ENCODE assay signal across 8 cellular contexts in genomic region chr1:226690460-226690982, GRCh38. TPM values are rescaled to one million over a fixed set of nuclear protein-coding genes. Genes with fewer than 3 reads are reported as not detected.
DNase-seq lines count a peak whose midpoint lies in the region; ATAC-seq, FAIRE-seq and TF ChIP-seq lines count a peak whose summit lies in the region.

No MANE protein-coding gene starts in this region.

- no peaks in the 10 kb centered on the region for H3K79me1 ChIP-seq in H1 (ENCODE audit: low read depth, low read length)

- H3K9me3 ChIP-seq in H1 (ENCODE audit: insufficient read depth in 2 of 2, low read depth in 1 of 2, low read length in 1 of 2) (no peaks in the 10 kb centered on the region), skeletal muscle tissue (ENCODE audit: control insufficient read depth in 3 of 3, low read length in 3 of 3) (no peaks in the 10 kb centered on the region)

- TF ChIP-seq RAD21 in H1 (IDR thresholded peaks at IDR 0.05 in 1 of 2, conservative IDR thresholded peaks at IDR 0.05 in 1 of 2; ENCODE audit: low read depth in 2 of 2, low read length in 2 of 2) = no peak

- H4K8ac ChIP-seq in H1 (ENCODE audit: extremely low read depth, insufficient read depth, low read length) = no peak overlapping the region

- no peaks in the 10 kb centered on the region for H3K27me3 Mint-ChIP-seq in T-helper 1 cell treated with Interleukin-12 subunit alpha and Interleukin-12 subunit beta and Interleukin-4 antibody, amounts not matched to agents 30 μg/mL and 1 μg/mL, for 36 hours (ENCODE audit: low read depth)

- peak overlapping the region; percentile 73 for H3K4me3 Mint-ChIP-seq in T-helper 1 cell treated with Interleukin-12 subunit alpha and Interleukin-12 subunit beta and Interleukin-4 antibody, amounts not matched to agents 30 μg/mL and 1 μg/mL, for 36 hours

- H3K27me3 ChIP-seq in H1 (replicated peaks in 1 of 4; ENCODE audit: control insufficient read depth in 3 of 4, extremely low read depth in 1 of 4, insufficient read depth in 3 of 4, low read length in 3 of 4) (no peaks in the 10 kb centered on the region), skeletal muscle tissue (ENCODE audit: control insufficient read depth in 3 of 3, insufficient read depth in 3 of 3, low read length in 3 of 3) (no peaks in the 10 kb centered on the region)

- H3K23ac ChIP-seq in H1 (ENCODE audit: insufficient read length) = no peak overlapping the region

- H3K4me1 ChIP-seq in H1 (replicated peaks in 1 of 4; ENCODE audit: control insufficient read depth in 3 of 4, insufficient read depth in 4 of 4, low read length in 3 of 4) (peaks cover 2 to 9% (median 5%) of the 10 kb centered on the region in 4 experiments), skeletal muscle tissue (ENCODE audit: control insufficient read depth in 3 of 3, insufficient read depth in 3 of 3, low read length in 3 of 3) (peaks cover 67 to 72% (median 71%) of the 10 kb centered on the region in 3 donors)

- H3K4ac ChIP-seq in H1 (replicated peaks; ENCODE audit: insufficient read length, low read depth, low read length) = no peak overlapping the region

- H2AFZ ChIP-seq in H1 (ENCODE audit: low read length) = no peak overlapping the region

- peaks cover 74% of the 10 kb centered on the region for H3K4me1 Mint-ChIP-seq in T-helper 1 cell treated with Interleukin-12 subunit alpha and Interleukin-12 subunit beta and Interleukin-4 antibody, amounts not matched to agents 30 μg/mL and 1 μg/mL, for 36 hours (ENCODE audit: low read depth)

- no peak overlapping the region for H4K5ac ChIP-seq in H1 (ENCODE audit: insufficient read length, low read depth, low read length)

- TF ChIP-seq POLR2A in H1 (IDR thresholded peaks at IDR 0.05; ENCODE audit: control extremely low read depth in 1 of 2, low read depth in 2 of 2, low read length in 2 of 2) = no peak

- H3K9me3 Mint-ChIP-seq in T-helper 1 cell treated with Interleukin-12 subunit alpha and Interleukin-12 subunit beta and Interleukin-4 antibody, amounts not matched to agents 30 μg/mL and 1 μg/mL, for 36 hours = no peaks in the 10 kb centered on the region

- no peak overlapping the region for H2BK12ac ChIP-seq in H1 (ENCODE audit: low read depth, low read length)

- no peak overlapping the region for H2BK5ac ChIP-seq in H1 (ENCODE audit: low read depth, low read length)

- peaks cover 24% of the 10 kb centered on the region for H3K36me3 Mint-ChIP-seq in T-helper 1 cell treated with Interleukin-12 subunit alpha and Interleukin-12 subunit beta and Interleukin-4 antibody, amounts not matched to agents 30 μg/mL and 1 μg/mL, for 36 hours (ENCODE audit: low read depth)

- no peak overlapping the region for H3K14ac ChIP-seq in H1 (ENCODE audit: insufficient read length)

- CTCF ChIA-PET in H1 (lab: Charles Lee; ENCODE audit: partially characterized antibody) = no interaction called here

- H4K20me1 ChIP-seq in H1 (replicated peaks in 1 of 2; ENCODE audit: control insufficient read depth in 1 of 2, insufficient read depth in 2 of 2, low read length in 2 of 2) = no peaks in the 10 kb centered on the region

- peak overlapping the region; percentile 93 for H3K27ac Mint-ChIP-seq in T-helper 1 cell treated with Interleukin-12 subunit alpha and Interleukin-12 subunit beta and Interleukin-4 antibody, amounts not matched to agents 30 μg/mL and 1 μg/mL, for 36 hours

- H3K4me3 ChIP-seq in LNCaP clone FGC (ENCODE audit: low read depth, low read length) (no peak overlapping the region), H1 (ENCODE audit: extremely low read depth in 1 of 4, insufficient read depth in 2 of 4, low read depth in 3 of 4, low read length in 4 of 4) (no peak overlapping the region), skeletal muscle tissue (ENCODE audit: low read length in 3 of 3) (no peak overlapping the region)

- POLR2A ChIA-PET in H1 (lab: Charles Lee; ENCODE audit: partially characterized antibody) = no interaction called here

- H3K9ac ChIP-seq in H1 (replicated peaks in 1 of 4; ENCODE audit: extremely low read depth in 1 of 4, low read depth in 3 of 4, low read length in 3 of 4) (no peak overlapping the region), skeletal muscle tissue (ENCODE audit: low read depth in 1 of 3, low read length in 3 of 3) (no peak overlapping the region)

- TF ChIP-seq CTCF in LNCaP clone FGC (IDR thresholded peaks at IDR 0.05; ENCODE audit: control insufficient read depth, extremely low read depth, insufficient read depth) = no peak
- no peak for TF ChIP-seq CTCF in H1 (IDR thresholded peaks at IDR 0.05; ENCODE audit: control extremely low read depth in 1 of 3, insufficient read depth in 1 of 3, low read depth in 1 of 3, low read length in 3 of 3)

- no peaks in the 10 kb centered on the region for H3K36me3 ChIP-seq in H1 (ENCODE audit: control insufficient read depth in 2 of 4, insufficient read depth in 4 of 4, low read length in 3 of 4)
- no peaks in the 10 kb centered on the region for H3K36me3 ChIP-seq in skeletal muscle tissue (ENCODE audit: control insufficient read depth in 3 of 3, insufficient read depth in 3 of 3, low read length in 3 of 3)

- no peaks in the 10 kb centered on the region for H3K23me2 ChIP-seq in H1 (ENCODE audit: low read depth, low read length)

- no peak overlapping the region for H3K56ac ChIP-seq in H1 (replicated peaks; ENCODE audit: insufficient read length, low read depth, low read length)

- H3K79me2 ChIP-seq in H1 (ENCODE audit: control insufficient read depth in 1 of 2, insufficient read depth in 2 of 2, low read length in 2 of 2) = no peaks in the 10 kb centered on the region

- H2BK15ac ChIP-seq in H1 (ENCODE audit: low read length) = no peak overlapping the region

- no peak for ATAC-seq in GM18520 (IDR thresholded peaks at IDR 0.05; ENCODE audit: unreplicated experiment)
- ATAC-seq in GM21528 (IDR thresholded peaks at IDR 0.05; ENCODE audit: low FRiP score, unreplicated experiment) = no peak

- H3K18ac ChIP-seq in H1 (ENCODE audit: extremely low read depth, low read length) = no peak overlapping the region

- 87% methylated on average over 8 of the region's 8 CpGs; no CpG with 5 or more reads in 1 of the 2 experiments for WGBS in H1 (ENCODE audit: extremely low coverage in 1 of 2, insufficient coverage in 1 of 2, insufficient read length in 1 of 2, insufficient replicate concordance in 2 of 2, low coverage in 1 of 2, low lambda C conversion rate in 2 of 2, missing lambda C conversion rate in 1 of 2), 2 experiments

- no peak overlapping the region for H3K4me2 ChIP-seq in H1 (ENCODE audit: insufficient read depth in 1 of 2, low read depth in 2 of 2, low read length in 2 of 2)

- no peak for TF ChIP-seq EP300 in H1 (IDR thresholded peaks at IDR 0.05; ENCODE audit: borderline replicate concordance in 1 of 2, low read depth in 2 of 2, low read length in 2 of 2)

- no peak overlapping the region for H4K91ac ChIP-seq in H1 (replicated peaks; ENCODE audit: insufficient read length, low read length)

- FAIRE-seq in H1 (lab: Jason Lieb, UNC) = no peak

- no peak overlapping the region for H2BK20ac ChIP-seq in H1 (ENCODE audit: low read length)

- H2BK120ac ChIP-seq in H1 (replicated peaks; ENCODE audit: low read depth, low read length) = no peak overlapping the region

- peak overlapping the region; percentile 47; the same call in 1 of the 2 replicates for H2AK5ac ChIP-seq in H1 (ENCODE audit: low read depth, low read length)

- peak; percentile 33 for DNase-seq in LNCaP clone FGC (ENCODE audit: low read depth)
- no peak for DNase-seq in H1 (ENCODE audit: low read depth in 1 of 2, low spot score in 2 of 2)
- DNase-seq in hepatic stellate cell (ENCODE audit: low spot score) = no peak
- DNase-seq in NCI-H226 = no peak

- H3K27ac ChIP-seq in H1 (ENCODE audit: low read depth, low read length) (no peak overlapping the region), skeletal muscle tissue (ENCODE audit: low read depth, low read length) (peak overlapping the region; percentile 9)

TF ChIP-seq in H1, 55 proteins besides CTCF, POLR2A, EP300 and RAD21:
- no peak for TF ChIP-seq SP2 (IDR thresholded peaks at IDR 0.05; ENCODE audit: low read length)

RNA-seq across cellular contexts. Expression of gene ITPKB, which starts 48.6 kb away (rescaled TPM):
- 4.2 and 4.8 TPM in 2 replicates for total RNA-seq in H1 (2021; fragmentation: NEBNext Ultra II Directional; extraction: Animal tissue kit (Norgen Biotek cat#: 25700))
- polyA plus RNA-seq in H1 (2011; rRNA removed) = 1.7 and 2.0 TPM in 2 replicates
- polyA plus RNA-seq in H1 (2011; cell fraction: cytosol; rRNA removed) = 1.9 TPM
- 3.6 TPM for polyA plus RNA-seq in H1 (2011; cell fraction: nucleus; rRNA removed)
- polyA plus RNA-seq in H1 (2012, experiment 1 of 2) = 3.0 to 3.4 TPM (median 3.2 TPM) in 4 replicates
- 3.4 TPM for polyA plus RNA-seq in H1 (2012, experiment 2 of 2)
- 2.3 TPM for polyA plus RNA-seq in H1 (2013, experiment 1 of 2)
- polyA plus RNA-seq in H1 (2013, experiment 2 of 2) = 2.4 TPM
- 3.7 and 4.3 TPM in 2 replicates for polyA minus RNA-seq in H1 (2011; rRNA and poly(A)+ RNA removed)
- 4.2 TPM for polyA minus RNA-seq in H1 (2011; cell fraction: cytosol; rRNA and poly(A)+ RNA removed)
- polyA minus RNA-seq in H1 (2011; cell fraction: nucleus; rRNA and poly(A)+ RNA removed) = 6.3 TPM
- 18.8 TPM for total RNA-seq in skeletal muscle tissue
